Comparison of ENCODE assay signal across 1 cellular context in the genomic region with DNA sequence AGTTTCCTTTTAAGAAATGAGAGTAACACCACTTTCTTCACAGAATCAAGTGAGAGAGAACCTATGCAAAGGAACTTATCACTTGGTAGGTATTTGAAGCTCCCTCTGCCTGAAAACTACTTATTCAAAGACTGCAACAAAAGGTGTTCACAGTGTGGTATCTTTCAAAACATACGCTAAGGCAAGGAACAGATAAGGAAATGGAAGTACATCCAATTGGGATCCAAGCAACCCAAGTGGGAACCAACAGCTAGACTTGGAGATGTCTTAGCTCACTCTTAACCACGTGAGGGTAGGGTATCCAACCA.
TF ChIP-seq lines count a peak whose summit lies in the region.

No MANE protein-coding gene starts in this region.

TF ChIP-seq in SK-N-SH, 30 proteins besides CTCF, POLR2A, EP300 and RAD21 (continued from another document):
- TF ChIP-seq JUND (IDR thresholded peaks at IDR 0.05) = no peak
- no peak for TF ChIP-seq MXI1 (IDR thresholded peaks at IDR 0.05; ENCODE audit: low read depth, low read length)
- TF ChIP-seq FOXM1 (IDR thresholded peaks at IDR 0.05; ENCODE audit: low read depth) = no peak
- TF ChIP-seq, protein P1, sequence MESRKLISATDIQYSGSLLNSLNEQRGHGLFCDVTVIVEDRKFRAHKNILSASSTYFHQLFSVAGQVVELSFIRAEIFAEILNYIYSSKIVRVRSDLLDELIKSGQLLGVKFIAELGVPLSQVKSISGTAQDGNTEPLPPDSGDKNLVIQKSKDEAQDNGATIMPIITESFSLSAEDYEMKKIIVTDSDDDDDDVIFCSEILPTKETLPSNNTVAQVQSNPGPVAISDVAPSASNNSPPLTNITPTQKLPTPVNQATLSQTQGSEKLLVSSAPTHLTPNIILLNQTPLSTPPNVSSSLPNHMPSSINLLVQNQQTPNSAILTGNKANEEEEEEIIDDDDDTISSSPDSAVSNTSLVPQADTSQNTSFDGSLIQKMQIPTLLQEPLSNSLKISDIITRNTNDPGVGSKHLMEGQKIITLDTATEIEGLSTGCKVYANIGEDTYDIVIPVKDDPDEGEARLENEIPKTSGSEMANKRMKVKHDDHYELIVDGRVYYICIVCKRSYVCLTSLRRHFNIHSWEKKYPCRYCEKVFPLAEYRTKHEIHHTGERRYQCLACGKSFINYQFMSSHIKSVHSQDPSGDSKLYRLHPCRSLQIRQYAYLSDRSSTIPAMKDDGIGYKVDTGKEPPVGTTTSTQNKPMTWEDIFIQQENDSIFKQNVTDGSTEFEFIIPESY (IDR thresholded peaks at IDR 0.05; ENCODE audit: borderline replicate concordance, low read depth) = no peak
- TF ChIP-seq, protein P2, sequence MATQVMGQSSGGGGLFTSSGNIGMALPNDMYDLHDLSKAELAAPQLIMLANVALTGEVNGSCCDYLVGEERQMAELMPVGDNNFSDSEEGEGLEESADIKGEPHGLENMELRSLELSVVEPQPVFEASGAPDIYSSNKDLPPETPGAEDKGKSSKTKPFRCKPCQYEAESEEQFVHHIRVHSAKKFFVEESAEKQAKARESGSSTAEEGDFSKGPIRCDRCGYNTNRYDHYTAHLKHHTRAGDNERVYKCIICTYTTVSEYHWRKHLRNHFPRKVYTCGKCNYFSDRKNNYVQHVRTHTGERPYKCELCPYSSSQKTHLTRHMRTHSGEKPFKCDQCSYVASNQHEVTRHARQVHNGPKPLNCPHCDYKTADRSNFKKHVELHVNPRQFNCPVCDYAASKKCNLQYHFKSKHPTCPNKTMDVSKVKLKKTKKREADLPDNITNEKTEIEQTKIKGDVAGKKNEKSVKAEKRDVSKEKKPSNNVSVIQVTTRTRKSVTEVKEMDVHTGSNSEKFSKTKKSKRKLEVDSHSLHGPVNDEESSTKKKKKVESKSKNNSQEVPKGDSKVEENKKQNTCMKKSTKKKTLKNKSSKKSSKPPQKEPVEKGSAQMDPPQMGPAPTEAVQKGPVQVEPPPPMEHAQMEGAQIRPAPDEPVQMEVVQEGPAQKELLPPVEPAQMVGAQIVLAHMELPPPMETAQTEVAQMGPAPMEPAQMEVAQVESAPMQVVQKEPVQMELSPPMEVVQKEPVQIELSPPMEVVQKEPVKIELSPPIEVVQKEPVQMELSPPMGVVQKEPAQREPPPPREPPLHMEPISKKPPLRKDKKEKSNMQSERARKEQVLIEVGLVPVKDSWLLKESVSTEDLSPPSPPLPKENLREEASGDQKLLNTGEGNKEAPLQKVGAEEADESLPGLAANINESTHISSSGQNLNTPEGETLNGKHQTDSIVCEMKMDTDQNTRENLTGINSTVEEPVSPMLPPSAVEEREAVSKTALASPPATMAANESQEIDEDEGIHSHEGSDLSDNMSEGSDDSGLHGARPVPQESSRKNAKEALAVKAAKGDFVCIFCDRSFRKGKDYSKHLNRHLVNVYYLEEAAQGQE (IDR thresholded peaks at IDR 0.05; ENCODE audit: low read depth, low read length) = no peak
- TF ChIP-seq GATA2 (CRISPR knock-in tag; IDR thresholded peaks at IDR 0.05) = no peak
- no peak for TF ChIP-seq MEF2A (IDR thresholded peaks at IDR 0.05; ENCODE audit: borderline replicate concordance, low read depth)
- TF ChIP-seq FOXJ3 (CRISPR knock-in tag; IDR thresholded peaks at IDR 0.05) = no peak
- TF ChIP-seq RCOR1 (IDR thresholded peaks at IDR 0.05; ENCODE audit: low read length) = no peak
- no peak for TF ChIP-seq RFX5 (IDR thresholded peaks at IDR 0.05; ENCODE audit: low read length)
- TF ChIP-seq NFIC (IDR thresholded peaks at IDR 0.05; ENCODE audit: borderline replicate concordance) = no peak
- no peak for TF ChIP-seq GABPA (IDR thresholded peaks at IDR 0.05; ENCODE audit: low read depth)
- TF ChIP-seq POLR2AphosphoS5 (IDR thresholded peaks at IDR 0.05; ENCODE audit: low read depth, low read length) = no peak
- TF ChIP-seq, protein P3, sequence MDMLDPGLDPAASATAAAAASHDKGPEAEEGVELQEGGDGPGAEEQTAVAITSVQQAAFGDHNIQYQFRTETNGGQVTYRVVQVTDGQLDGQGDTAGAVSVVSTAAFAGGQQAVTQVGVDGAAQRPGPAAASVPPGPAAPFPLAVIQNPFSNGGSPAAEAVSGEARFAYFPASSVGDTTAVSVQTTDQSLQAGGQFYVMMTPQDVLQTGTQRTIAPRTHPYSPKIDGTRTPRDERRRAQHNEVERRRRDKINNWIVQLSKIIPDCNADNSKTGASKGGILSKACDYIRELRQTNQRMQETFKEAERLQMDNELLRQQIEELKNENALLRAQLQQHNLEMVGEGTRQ (IDR thresholded peaks at IDR 0.05; ENCODE audit: borderline replicate concordance, low read depth, low read length) = no peak
